Comparison of ENCODE assay signal across 1 cellular context in genomic region chr6:158290040-158290439, GRCh38.
TF ChIP-seq lines count a peak whose summit lies in the region.

No MANE protein-coding gene starts in this region.

TF ChIP-seq in GM12878, 131 proteins besides CTCF, POLR2A, EP300 and RAD21 (continued from another document and continues in another):
- TF ChIP-seq TBL1XR1 (IDR thresholded peaks at IDR 0.05; ENCODE audit: low read depth, low read length) = no peak
- no peak for TF ChIP-seq ZBTB4 (CRISPR knock-in tag; IDR thresholded peaks at IDR 0.05)
- TF ChIP-seq BCL3 (IDR thresholded peaks at IDR 0.05; ENCODE audit: borderline replicate concordance, insufficient read depth, low read depth, low read length, poor library complexity, severe bottlenecking) = no peak
- no peak for TF ChIP-seq BCLAF1 (IDR thresholded peaks at IDR 0.05)
- TF ChIP-seq ASH2L (IDR thresholded peaks at IDR 0.05; ENCODE audit: borderline replicate concordance, low read depth) = no peak
- TF ChIP-seq SIN3A (IDR thresholded peaks at IDR 0.05; ENCODE audit: low read depth, low read length) = no peak
- TF ChIP-seq ESRRA (IDR thresholded peaks at IDR 0.05; ENCODE audit: low read length) = no peak
- TF ChIP-seq BACH1 (IDR thresholded peaks at IDR 0.05; ENCODE audit: borderline replicate concordance) = no peak
- no peak for TF ChIP-seq E4F1 (IDR thresholded peaks at IDR 0.05; ENCODE audit: borderline replicate concordance, partially characterized antibody)
- no peak for TF ChIP-seq ZNF207 (IDR thresholded peaks at IDR 0.05; ENCODE audit: borderline replicate concordance)
- TF ChIP-seq SUZ12 (IDR thresholded peaks at IDR 0.05; ENCODE audit: unreplicated experiment) = no peak
- TF ChIP-seq TCF12 (IDR thresholded peaks at IDR 0.05; ENCODE audit: low read depth, low read length) = peak; percentile 70
- no peak for TF ChIP-seq MTA3 (IDR thresholded peaks at IDR 0.05; ENCODE audit: borderline replicate concordance, low read length)
- TF ChIP-seq FOXK2 (IDR thresholded peaks at IDR 0.05) = no peak
- TF ChIP-seq BCL11A (IDR thresholded peaks at IDR 0.05; ENCODE audit: low read depth, low read length) = no peak
- no peak for TF ChIP-seq NFXL1 (IDR thresholded peaks at IDR 0.05; ENCODE audit: borderline replicate concordance)
- TF ChIP-seq JUNB (IDR thresholded peaks at IDR 0.05) = no peak; the same call in none of the 2 replicates
- no peak for TF ChIP-seq EGR1 (IDR thresholded peaks at IDR 0.05; ENCODE audit: borderline replicate concordance in 1 of 2, low read depth in 2 of 2, low read length in 2 of 2)
- no peak for TF ChIP-seq SMAD1 (IDR thresholded peaks at IDR 0.05; ENCODE audit: low read depth, partially characterized antibody)
- peak; percentile 94 for TF ChIP-seq POU2F2 (IDR thresholded peaks at IDR 0.05; ENCODE audit: borderline replicate concordance, low read depth, low read length)
- peak; percentile 41; the same call in 1 of the 2 replicates for TF ChIP-seq CBFB (IDR thresholded peaks at IDR 0.05; ENCODE audit: low read depth)
- TF ChIP-seq IRF5 (IDR thresholded peaks at IDR 0.05; ENCODE audit: borderline replicate concordance) = no peak
- TF ChIP-seq ZNF217 (IDR thresholded peaks at IDR 0.05) = no peak
- TF ChIP-seq HDAC2 (IDR thresholded peaks at IDR 0.05) = no peak
- TF ChIP-seq CREM (IDR thresholded peaks at IDR 0.05; ENCODE audit: low read depth) = peak; percentile 11; the same call in 1 of the 2 replicates
- no peak for TF ChIP-seq CBX5 (IDR thresholded peaks at IDR 0.05; ENCODE audit: low read depth)
- no peak for TF ChIP-seq STAT1 (conservative IDR thresholded peaks at IDR 0.05)
- no peak for TF ChIP-seq IRF3 (IDR thresholded peaks at IDR 0.05)
- no peak for TF ChIP-seq PBX3 (IDR thresholded peaks at IDR 0.05; ENCODE audit: insufficient replicate concordance, low read depth, low read length)
- no peak for TF ChIP-seq MLLT1 (IDR thresholded peaks at IDR 0.05)
- no peak for TF ChIP-seq WRNIP1 (IDR thresholded peaks at IDR 0.05; ENCODE audit: borderline replicate concordance, low read depth, low read length)
- no peak for TF ChIP-seq SUPT20H (IDR thresholded peaks at IDR 0.05; ENCODE audit: borderline replicate concordance, control insufficient read depth, low read depth, low read length)
- no peak for TF ChIP-seq RELB (IDR thresholded peaks at IDR 0.05; ENCODE audit: low read depth)
- TF ChIP-seq RFX5 (IDR thresholded peaks at IDR 0.05; ENCODE audit: low read depth, low read length) = no peak
- no peak for TF ChIP-seq CREB1 (IDR thresholded peaks at IDR 0.05; ENCODE audit: low read depth)
- TF ChIP-seq SIX5 (IDR thresholded peaks at IDR 0.05; ENCODE audit: low read depth, low read length, severe bottlenecking) = no peak
- TF ChIP-seq E2F4 (IDR thresholded peaks at IDR 0.05; ENCODE audit: low read depth, low read length) = no peak
- TF ChIP-seq ZZZ3 (IDR thresholded peaks at IDR 0.05; ENCODE audit: control insufficient read depth, insufficient read length, low read depth) = no peak
- TF ChIP-seq ZNF274 (IDR thresholded peaks at IDR 0.05; ENCODE audit: insufficient read depth, insufficient read length) = no peak
- TF ChIP-seq NR2F1 (conservative IDR thresholded peaks at IDR 0.05) = 0 out of 2 replicates have a peak, but pooled peaks have one; percentile 24
- peak; percentile 91 for TF ChIP-seq RUNX3 (IDR thresholded peaks at IDR 0.05; ENCODE audit: low read length)
- TF ChIP-seq ETV6 (conservative IDR thresholded peaks at IDR 0.05 in 1 of 2, IDR thresholded peaks at IDR 0.05 in 1 of 2; ENCODE audit: borderline replicate concordance in 1 of 2, low read depth in 1 of 2) = peak in 1 of 2 experiments; percentile 68; a peak in 1 of 4 replicates
- no peak for TF ChIP-seq HDAC6 (IDR thresholded peaks at IDR 0.05; ENCODE audit: unreplicated experiment)
- no peak for TF ChIP-seq FOS (IDR thresholded peaks at IDR 0.05; ENCODE audit: borderline replicate concordance, extremely low read depth, insufficient read length)
- no peak for TF ChIP-seq MYB (IDR thresholded peaks at IDR 0.05; ENCODE audit: borderline replicate concordance, low read depth, low read length)
- TF ChIP-seq YY1 (IDR thresholded peaks at IDR 0.05; ENCODE audit: low read depth, low read length) = peak; percentile 77
